ENCODE assay signal across 22 cellular contexts in the genomic region with DNA sequence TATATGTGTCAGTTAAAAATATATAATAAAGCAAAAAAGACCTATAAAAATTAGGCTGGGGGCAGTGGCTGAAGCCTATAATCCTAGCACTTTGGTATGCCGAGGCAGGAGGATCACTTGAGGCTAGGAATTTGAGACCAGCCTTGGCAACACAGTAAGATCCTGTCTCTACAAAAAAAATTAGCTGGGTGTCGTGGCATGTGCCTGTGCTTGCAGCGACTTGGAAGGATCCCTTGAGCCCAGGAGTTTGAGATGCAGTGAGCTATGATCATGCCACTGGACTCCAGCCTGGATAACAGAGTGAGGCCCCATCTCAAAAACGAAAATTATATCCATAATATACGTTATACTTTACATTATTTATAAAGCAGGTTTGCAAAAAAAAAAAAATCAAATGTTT. TPM values are rescaled to one million over a fixed set of nuclear protein-coding genes. Genes with fewer than 3 reads are reported as not detected.
DNase-seq lines count a peak whose midpoint lies in the region; ATAC-seq and TF ChIP-seq lines count a peak whose summit lies in the region.
"Had no signal": no experiment of that assay in that cellular context is flagged by ENCODE, and none has a peak within 500 bp of the region (broad histone marks: within the 10 kb centered on the region; RNA-seq: fewer than 3 reads in every experiment).

No MANE protein-coding gene starts in this region.

- H3K27ac Mint-ChIP-seq in activated T-helper 1 cell treated with anti-CD3 and anti-CD28 coated beads, Interleukin-12 subunit alpha, Interleukin-12 subunit beta, Interleukin-2, Interleukin-4 antibody, amounts not matched to agents 30 ng/mL and 10 ng/mL and 1 ng/mL, durations not matched to agents 14 hours and 24 hours and 36 hours, result no peak overlapping the region
- H3K27ac Mint-ChIP-seq: CD14-positive monocyte; CD4-positive, alpha-beta T cell; CD8-positive, alpha-beta memory T cell; GM23338; H9 had no signal

- no peaks in the 10 kb centered on the region for H3K27me3 ChIP-seq in heart left ventricle
- no peaks in the 10 kb centered on the region for H3K27me3 ChIP-seq in gastrocnemius medialis
- H3K27me3 ChIP-seq: BE2C; BLaER1 treated with 17β-estradiol and CSF1 and Interleukin-3, amounts not matched to agents 10 nM and 100 nM had no signal

- no peaks in the 10 kb centered on the region for H3K36me3 ChIP-seq in heart left ventricle
- no peaks in the 10 kb centered on the region for H3K36me3 ChIP-seq in gastrocnemius medialis
- H3K36me3 ChIP-seq: BE2C; BLaER1 treated with 17β-estradiol and CSF1 and Interleukin-3, amounts not matched to agents 10 nM and 100 nM had no signal

- H3K4me1 Mint-ChIP-seq in activated T-helper 1 cell treated with anti-CD3 and anti-CD28 coated beads, Interleukin-12 subunit alpha, Interleukin-12 subunit beta, Interleukin-2, Interleukin-4 antibody, amounts not matched to agents 30 ng/mL and 10 ng/mL and 1 ng/mL, durations not matched to agents 14 hours and 24 hours and 36 hours (ENCODE audit: low read depth), result no peaks in the 10 kb centered on the region
- H3K4me1 Mint-ChIP-seq: CD14-positive monocyte; CD8-positive, alpha-beta memory T cell had no signal

- intact Hi-C loops in heart left ventricle (cut with DNase I), result loop anchor here in 1 of 10 donors (5.0 kb wide), 1 partner anchor 99 kb away; no protein-coding TSS in a partner anchor
- intact Hi-C loops in Right ventricle myocardium inferior (cut with DNase I), result loop anchor here (5.0 kb wide), 1 partner anchor 99 kb away; no protein-coding TSS in a partner anchor
- intact Hi-C loops in left ventricle myocardium superior (cut with micrococcal nuclease), result no loop called here
- intact Hi-C loops in gastrocnemius medialis (cut with DNase I; ENCODE audit: low total_unique reads), result loop anchor here (5.0 kb wide), 1 partner anchor 99 kb away; no protein-coding TSS in a partner anchor
- intact Hi-C loops in activated T-helper 1 cell treated with anti-CD3 and anti-CD28 coated beads, Interleukin-12 subunit alpha, Interleukin-12 subunit beta, Interleukin-2, Interleukin-4 antibody, amounts not matched to agents 30 ng/mL and 10 ng/mL and 1 ng/mL, durations not matched to agents 14 hours and 24 hours and 36 hours (cut with micrococcal nuclease), result no loop called here

- no peaks in the 10 kb centered on the region for H3K27me3 Mint-ChIP-seq in activated T-helper 1 cell treated with anti-CD3 and anti-CD28 coated beads, Interleukin-12 subunit alpha, Interleukin-12 subunit beta, Interleukin-2, Interleukin-4 antibody, amounts not matched to agents 30 ng/mL and 10 ng/mL and 1 ng/mL, durations not matched to agents 14 hours and 24 hours and 36 hours (ENCODE audit: insufficient read depth)
- H3K27me3 Mint-ChIP-seq: CD4-positive, alpha-beta T cell had no signal

- TF ChIP-seq CTCF in heart left ventricle (IDR thresholded peaks at IDR 0.05), result no peak
- no peak for TF ChIP-seq CTCF in gastrocnemius medialis (IDR thresholded peaks at IDR 0.05 in 4 of 5, conservative IDR thresholded peaks at IDR 0.05 in 1 of 5)

- no peak for DNase-seq in heart left ventricle
- no peak for DNase-seq in Right ventricle myocardium inferior (ENCODE audit: missing footprints)
- no peak for DNase-seq in left ventricle myocardium superior
- DNase-seq in gastrocnemius medialis, result peak; percentile 59 to 65
- no peak for DNase-seq in amniotic stem cell (lab: John Stamatoyannopoulos, UW)
- DNase-seq in activated T-helper 1 cell treated with anti-CD3 and anti-CD28 coated beads, Interleukin-12 subunit alpha, Interleukin-12 subunit beta, Interleukin-2, Interleukin-4 antibody, amounts not matched to agents 30 ng/mL and 10 ng/mL and 1 ng/mL, durations not matched to agents 14 hours and 24 hours and 36 hours (ENCODE audit: low spot score), result no peak
- DNase-seq: 8988T; ACHN; AML-193; BE2C; CD4-positive, alpha-beta T cell; CD8-positive, alpha-beta memory T cell; DMS 273 treated with DMSO at 0.1 percent for 48 hours; DMS79; EL; GDM1; H9 had no signal

- WGBS in heart left ventricle, 4 donors, result 36 to 46% (median 40%) methylated on average over 5 of the region's 5 CpGs

- H3K9me3 ChIP-seq in heart left ventricle (no peaks in the 10 kb centered on the region), gastrocnemius medialis (no peaks in the 10 kb centered on the region)
- H3K9me3 ChIP-seq: A549; BE2C; BLaER1 treated with 17β-estradiol and CSF1 and Interleukin-3, amounts not matched to agents 10 nM and 100 nM had no signal

- TF ChIP-seq POLR2A in heart left ventricle (IDR thresholded peaks at IDR 0.05) (no peak), gastrocnemius medialis (IDR thresholded peaks at IDR 0.05) (no peak)

- in situ Hi-C loops in gastrocnemius medialis (cut with MboI; ENCODE audit: low sequenced_read_pairs in 4 of 4), result no loop called here

- no peaks in the 10 kb centered on the region for H3K36me3 Mint-ChIP-seq in activated T-helper 1 cell treated with anti-CD3 and anti-CD28 coated beads, Interleukin-12 subunit alpha, Interleukin-12 subunit beta, Interleukin-2, Interleukin-4 antibody, amounts not matched to agents 30 ng/mL and 10 ng/mL and 1 ng/mL, durations not matched to agents 14 hours and 24 hours and 36 hours (ENCODE audit: low read depth)
- H3K36me3 Mint-ChIP-seq: CD14-positive monocyte; CD8-positive, alpha-beta memory T cell had no signal

- H3K4me1 ChIP-seq in heart left ventricle, result peaks cover 0 to 24% (median 3%) of the 10 kb centered on the region in 12 donors
- H3K4me1 ChIP-seq in gastrocnemius medialis, result peaks cover 21 to 79% of the 10 kb centered on the region in 2 donors
- H3K4me1 ChIP-seq: A549; BE2C; BLaER1 treated with 17β-estradiol and CSF1 and Interleukin-3, amounts not matched to agents 10 nM and 100 nM had no signal

- H3K4me3 Mint-ChIP-seq in activated T-helper 1 cell treated with anti-CD3 and anti-CD28 coated beads, Interleukin-12 subunit alpha, Interleukin-12 subunit beta, Interleukin-2, Interleukin-4 antibody, amounts not matched to agents 30 ng/mL and 10 ng/mL and 1 ng/mL, durations not matched to agents 14 hours and 24 hours and 36 hours, result no peak overlapping the region
- H3K4me3 Mint-ChIP-seq: CD14-positive monocyte; CD4-positive, alpha-beta T cell; CD8-positive, alpha-beta memory T cell; GM23338; H9 had no signal

- H3K27ac ChIP-seq in heart left ventricle, result peak overlapping the region in 10 of 12 donors; percentile 9 to 74 (median 58)
- peak overlapping the region; percentile 81 to 97 (median 92) for H3K27ac ChIP-seq in gastrocnemius medialis
- H3K27ac ChIP-seq: A549; BLaER1 treated with 17β-estradiol and CSF1 and Interleukin-3, amounts not matched to agents 10 nM and 100 nM had no signal

- H3K4me3 ChIP-seq in heart left ventricle (no peak overlapping the region), gastrocnemius medialis (no peak overlapping the region)
- H3K4me3 ChIP-seq: A549; BLaER1 treated with 17β-estradiol and CSF1 and Interleukin-3, amounts not matched to agents 10 nM and 100 nM; GM23338 had no signal

- ATAC-seq in heart left ventricle (peak in 2 of 4 donors; percentile 33 to 35), Right ventricle myocardium inferior (no peak), left ventricle myocardium superior (peak; percentile 47), gastrocnemius medialis (peak; percentile 68 to 78)
- ATAC-seq: A549, GM23338, HCT116 had no signal

- H3K9me3 Mint-ChIP-seq in activated T-helper 1 cell treated with anti-CD3 and anti-CD28 coated beads, Interleukin-12 subunit alpha, Interleukin-12 subunit beta, Interleukin-2, Interleukin-4 antibody, amounts not matched to agents 30 ng/mL and 10 ng/mL and 1 ng/mL, durations not matched to agents 14 hours and 24 hours and 36 hours, result no peaks in the 10 kb centered on the region
- H3K9me3 Mint-ChIP-seq: CD4-positive, alpha-beta T cell; GM23338; H9 had no signal

RNA-seq across cellular contexts. Expression of gene TRDN, which starts 20.7 kb away (rescaled TPM):
- total RNA-seq in heart left ventricle (100 to 1,000 TPM; 283 to 540 (median 381) TPM), Right ventricle myocardium inferior (394 TPM), left ventricle myocardium superior (470 TPM), gastrocnemius medialis (100 to 1,000 TPM; 190 to 628 (median 296) TPM)
- 100 to 1,000 TPM in 1 of 2 donors, 10 to 100 TPM in 1; 39.0 to 577 TPM for polyA plus RNA-seq in heart left ventricle
- not detected in 2 replicates for total RNA-seq in activated T-helper 1 cell treated with anti-CD3 and anti-CD28 coated beads, Interleukin-12 subunit alpha, Interleukin-12 subunit beta, Interleukin-2, Interleukin-4 antibody, amounts not matched to agents 30 ng/mL and 10 ng/mL and 1 ng/mL, durations not matched to agents 14 hours and 24 hours and 36 hours
- total RNA-seq: CD4-positive, alpha-beta T cell; CD8-positive, alpha-beta memory T cell had no signal
- polyA plus RNA-seq: A549; CD14-positive monocyte; CD8-positive, alpha-beta memory T cell had no signal

Comparison
In these comparisons a context has a peak if more than half of its experiments do, and no peak if none do; other contexts are left out.
1. intact Hi-C loops: an anchor here in Right ventricle myocardium inferior (5.0 kb wide) and gastrocnemius medialis (5.0 kb wide); none called in left ventricle myocardium superior and activated T-helper 1 cell treated with anti-CD3 and anti-CD28 coated beads, Interleukin-12 subunit alpha, Interleukin-12 subunit beta, Interleukin-2, Interleukin-4 antibody, amounts not matched to agents 30 ng/mL and 10 ng/mL and 1 ng/mL, durations not matched to agents 14 hours and 24 hours and 36 hours.
2. DNase-seq: peak in gastrocnemius medialis (2 of 2); none in heart left ventricle (0 of 5), Right ventricle myocardium inferior (single experiment), left ventricle myocardium superior (single experiment), amniotic stem cell (single experiment) and activated T-helper 1 cell treated with anti-CD3 and anti-CD28 coated beads, Interleukin-12 subunit alpha, Interleukin-12 subunit beta, Interleukin-2, Interleukin-4 antibody, amounts not matched to agents 30 ng/mL and 10 ng/mL and 1 ng/mL, durations not matched to agents 14 hours and 24 hours and 36 hours (single experiment).
3. RNA of gene TRDN, which starts 20.7 kb away (total RNA-seq): 470 TPM in left ventricle myocardium superior (single experiment), 190 to 628 TPM in gastrocnemius medialis, 394 TPM in Right ventricle myocardium inferior (single experiment) and 283 to 540 TPM in heart left ventricle; not detected in activated T-helper 1 cell treated with anti-CD3 and anti-CD28 coated beads, Interleukin-12 subunit alpha, Interleukin-12 subunit beta, Interleukin-2, Interleukin-4 antibody, amounts not matched to agents 30 ng/mL and 10 ng/mL and 1 ng/mL, durations not matched to agents 14 hours and 24 hours and 36 hours; every median in the first group is over 100 times any median in the second.